ENCODE assay signal across 10 cellular contexts in the genomic region with DNA sequence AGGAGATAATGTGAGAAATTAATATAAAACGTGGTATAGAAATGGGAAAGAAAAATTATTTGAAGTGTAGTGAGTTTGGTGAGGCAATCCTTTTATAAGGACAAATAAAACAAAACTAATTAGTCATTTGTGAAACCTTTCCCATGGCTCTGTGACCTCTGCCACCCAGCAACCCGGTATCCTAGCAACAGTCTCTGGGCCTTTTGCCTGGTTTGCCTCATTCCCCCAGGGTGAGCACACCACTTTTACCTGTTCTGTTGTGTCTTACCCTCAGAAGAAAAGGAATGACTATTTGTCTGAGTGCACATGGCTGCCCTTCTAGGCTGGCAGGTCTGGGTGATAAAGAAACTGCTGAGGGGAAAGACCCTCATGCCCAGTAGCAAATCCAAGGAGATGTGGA. TPM values are rescaled to one million over a fixed set of nuclear protein-coding genes. Genes with fewer than 3 reads are reported as not detected.
DNase-seq lines count a peak whose midpoint lies in the region; ATAC-seq and TF ChIP-seq lines count a peak whose summit lies in the region.
"Had no signal": no experiment of that assay in that cellular context is flagged by ENCODE, and none has a peak within 500 bp of the region (broad histone marks: within the 10 kb centered on the region; RNA-seq: fewer than 3 reads in every experiment).

No MANE protein-coding gene starts in this region.

- no peak overlapping the region for H3K27ac ChIP-seq in RWPE2 (ENCODE audit: poor library complexity, severe bottlenecking)
- peak overlapping the region; percentile 47 to 63 (median 54) for H3K27ac ChIP-seq in thyroid gland
- no peak overlapping the region for H3K27ac ChIP-seq in left ventricle myocardium inferior (replicated peaks)
- H3K27ac ChIP-seq in transverse colon = no peak overlapping the region
- H3K27ac ChIP-seq in effector memory CD4-positive, alpha-beta T cell (ENCODE audit: insufficient read depth, low read length, poor library complexity, severe bottlenecking) = no peak overlapping the region
- H3K27ac ChIP-seq: ascending aorta had no signal

- H3K9me3 ChIP-seq in RWPE2 (ENCODE audit: severe bottlenecking) (no peaks in the 10 kb centered on the region), thyroid gland (no peaks in the 10 kb centered on the region), left ventricle myocardium inferior (replicated peaks) (no peaks in the 10 kb centered on the region), transverse colon (no peaks in the 10 kb centered on the region)
- H3K9me3 ChIP-seq in effector memory CD4-positive, alpha-beta T cell (ENCODE audit: control insufficient read depth, low read length) = no peaks in the 10 kb centered on the region
- H3K9me3 ChIP-seq: ascending aorta had no signal

- H3K4me3 ChIP-seq in RWPE2 (ENCODE audit: severe bottlenecking) = no peak overlapping the region
- H3K4me3 ChIP-seq in thyroid gland (replicated peaks in 1 of 3) = no peak overlapping the region
- no peak overlapping the region for H3K4me3 ChIP-seq in left ventricle myocardium inferior
- H3K4me3 ChIP-seq in transverse colon = no peak overlapping the region
- H3K4me3 ChIP-seq in effector memory CD4-positive, alpha-beta T cell (ENCODE audit: insufficient read depth, low read depth, low read length, poor library complexity, severe bottlenecking) = no peak overlapping the region
- H3K4me3 ChIP-seq: ascending aorta had no signal

- H3K4me1 ChIP-seq in RWPE2 (ENCODE audit: insufficient read depth, poor library complexity, severe bottlenecking) = peaks cover 10% of the 10 kb centered on the region
- peaks cover 24 to 42% of the 10 kb centered on the region in 2 donors for H3K4me1 ChIP-seq in thyroid gland
- peaks cover 4% of the 10 kb centered on the region for H3K4me1 ChIP-seq in left ventricle myocardium inferior
- H3K4me1 ChIP-seq in transverse colon = no peaks in the 10 kb centered on the region
- H3K4me1 ChIP-seq in effector memory CD4-positive, alpha-beta T cell (ENCODE audit: control insufficient read depth, insufficient read depth, low read length, poor library complexity, severe bottlenecking) = no peaks in the 10 kb centered on the region

- POLR2A ChIA-PET in activated CD4-positive, alpha-beta memory T cell treated with anti-CD3 and anti-CD28 coated beads for 36 hours (lab: Charles Lee) = no interaction called here
- POLR2A ChIA-PET in activated CD4-positive, alpha-beta memory T cell treated with anti-CD3 and anti-CD28 coated beads, Interleukin-2, amount 10 ng/mL, durations not matched to agents 7 days and 5 days (lab: Charles Lee) = no interaction called here

- ATAC-seq in RWPE2 (ENCODE audit: low read depth) = peak; percentile 87

- no peaks in the 10 kb centered on the region for H3K9me3 Mint-ChIP-seq in activated CD4-positive, alpha-beta memory T cell treated with anti-CD3 and anti-CD28 coated beads for 36 hours
- peaks cover 7% of the 10 kb centered on the region for H3K9me3 Mint-ChIP-seq in activated CD4-positive, alpha-beta memory T cell treated with anti-CD3 and anti-CD28 coated beads, Interleukin-2, amount 10 ng/mL, durations not matched to agents 7 days and 5 days

- H3K4me3 Mint-ChIP-seq in activated CD4-positive, alpha-beta memory T cell treated with anti-CD3 and anti-CD28 coated beads for 36 hours = no peak overlapping the region
- no peak overlapping the region for H3K4me3 Mint-ChIP-seq in activated CD4-positive, alpha-beta memory T cell treated with anti-CD3 and anti-CD28 coated beads, Interleukin-2, amount 10 ng/mL, durations not matched to agents 7 days and 5 days
- H3K4me3 Mint-ChIP-seq: activated CD4-positive, alpha-beta T cell treated with anti-CD3 and anti-CD28 coated beads, Interleukin-2, amount 10 ng/mL, durations not matched to agents 24 days and 14 days had no signal

- peaks cover 6% of the 10 kb centered on the region for H3K4me1 Mint-ChIP-seq in activated CD4-positive, alpha-beta memory T cell treated with anti-CD3 and anti-CD28 coated beads for 36 hours (ENCODE audit: low read depth)
- peaks cover 8% of the 10 kb centered on the region for H3K4me1 Mint-ChIP-seq in activated CD4-positive, alpha-beta memory T cell treated with anti-CD3 and anti-CD28 coated beads, Interleukin-2, amount 10 ng/mL, durations not matched to agents 7 days and 5 days

- H3K36me3 ChIP-seq in RWPE2 (ENCODE audit: low read depth) (no peaks in the 10 kb centered on the region), thyroid gland (no peaks in the 10 kb centered on the region), left ventricle myocardium inferior (no peaks in the 10 kb centered on the region), transverse colon (no peaks in the 10 kb centered on the region)
- no peaks in the 10 kb centered on the region for H3K36me3 ChIP-seq in effector memory CD4-positive, alpha-beta T cell (ENCODE audit: control insufficient read depth, insufficient read depth, low read length)
- H3K36me3 ChIP-seq: ascending aorta had no signal

- TF ChIP-seq POLR2A in thyroid gland (IDR thresholded peaks at IDR 0.05) (no peak), transverse colon (IDR thresholded peaks at IDR 0.05) (no peak)

- DNase-seq in activated CD4-positive, alpha-beta memory T cell treated with anti-CD3 and anti-CD28 coated beads for 36 hours = peak; percentile 27
- DNase-seq in activated CD4-positive, alpha-beta memory T cell treated with anti-CD3 and anti-CD28 coated beads, Interleukin-2, amount 10 ng/mL, durations not matched to agents 7 days and 5 days = no peak
- DNase-seq in RWPE2 (ENCODE audit: low spot score) (no peak), iris pigment epithelial cell (ENCODE audit: low read depth) (peak; percentile 50), thyroid gland (peak; percentile 87 to 89), left ventricle myocardium inferior (no peak), transverse colon (no peak)
- no peak for DNase-seq in effector memory CD4-positive, alpha-beta T cell
- DNase-seq: activated CD4-positive, alpha-beta T cell treated with anti-CD3 and anti-CD28 coated beads, Interleukin-2, amount 10 ng/mL, durations not matched to agents 24 days and 14 days had no signal

- TF ChIP-seq EP300 in transverse colon (IDR thresholded peaks at IDR 0.05; ENCODE audit: low read depth) = no peak

- intact Hi-C loops in activated CD4-positive, alpha-beta memory T cell treated with anti-CD3 and anti-CD28 coated beads for 36 hours (cut with micrococcal nuclease) = no loop called here
- intact Hi-C loops in thyroid gland (cut with DNase I) (no loop called here), left ventricle myocardium inferior (cut with micrococcal nuclease) (no loop called here), transverse colon (cut with DNase I; ENCODE audit: low total_unique reads) (no loop called here)

- H3K27ac Mint-ChIP-seq in activated CD4-positive, alpha-beta memory T cell treated with anti-CD3 and anti-CD28 coated beads for 36 hours = no peak overlapping the region
- no peak overlapping the region for H3K27ac Mint-ChIP-seq in activated CD4-positive, alpha-beta memory T cell treated with anti-CD3 and anti-CD28 coated beads, Interleukin-2, amount 10 ng/mL, durations not matched to agents 7 days and 5 days
- H3K27ac Mint-ChIP-seq: activated CD4-positive, alpha-beta T cell treated with anti-CD3 and anti-CD28 coated beads, Interleukin-2, amount 10 ng/mL, durations not matched to agents 24 days and 14 days had no signal

- H3K36me3 Mint-ChIP-seq in activated CD4-positive, alpha-beta memory T cell treated with anti-CD3 and anti-CD28 coated beads for 36 hours = no peaks in the 10 kb centered on the region
- no peaks in the 10 kb centered on the region for H3K36me3 Mint-ChIP-seq in activated CD4-positive, alpha-beta memory T cell treated with anti-CD3 and anti-CD28 coated beads, Interleukin-2, amount 10 ng/mL, durations not matched to agents 7 days and 5 days (ENCODE audit: low read depth)

- CTCF ChIA-PET in activated CD4-positive, alpha-beta memory T cell treated with anti-CD3 and anti-CD28 coated beads for 36 hours (lab: Charles Lee) = interaction anchor here (0.8 kb wide), 1 partner anchor 29 kb away, joined by 3 read pairs; no protein-coding TSS in a partner anchor
- CTCF ChIA-PET in activated CD4-positive, alpha-beta memory T cell treated with anti-CD3 and anti-CD28 coated beads, Interleukin-2, amount 10 ng/mL, durations not matched to agents 7 days and 5 days (lab: Charles Lee) = no interaction called here

- WGBS in thyroid gland, 2 donors = 60 to 83% methylated on average over 2 of the region's 2 CpGs
- 58 to 65% methylated on average over 2 of the region's 2 CpGs for WGBS in transverse colon (ENCODE audit: low coverage in 1 of 2), 2 donors

- in situ Hi-C loops in transverse colon (cut with MboI; ENCODE audit: low pct_ligation_motif_present in 1 of 4, low pct_unique_long_range_greater_than_20kb in 1 of 4, low sequenced_read_pairs in 3 of 4) = no loop called here

- no peaks in the 10 kb centered on the region for H3K27me3 ChIP-seq in RWPE2 (ENCODE audit: insufficient read depth, poor library complexity, severe bottlenecking)
- no peaks in the 10 kb centered on the region for H3K27me3 ChIP-seq in thyroid gland
- no peaks in the 10 kb centered on the region for H3K27me3 ChIP-seq in left ventricle myocardium inferior (ENCODE audit: low read depth)
- H3K27me3 ChIP-seq in transverse colon = no peaks in the 10 kb centered on the region
- no peaks in the 10 kb centered on the region for H3K27me3 ChIP-seq in effector memory CD4-positive, alpha-beta T cell (replicated peaks; ENCODE audit: control insufficient read depth, insufficient read depth, low read length, poor library complexity, severe bottlenecking)
- H3K27me3 ChIP-seq: ascending aorta had no signal

- H3K27me3 Mint-ChIP-seq in activated CD4-positive, alpha-beta memory T cell treated with anti-CD3 and anti-CD28 coated beads for 36 hours = peaks cover 6% of the 10 kb centered on the region
- peaks cover 3% of the 10 kb centered on the region for H3K27me3 Mint-ChIP-seq in activated CD4-positive, alpha-beta memory T cell treated with anti-CD3 and anti-CD28 coated beads, Interleukin-2, amount 10 ng/mL, durations not matched to agents 7 days and 5 days

- TF ChIP-seq CTCF in RWPE2 (IDR thresholded peaks at IDR 0.05; ENCODE audit: poor library complexity, severe bottlenecking) (no peak), thyroid gland (IDR thresholded peaks at IDR 0.05) (no peak), left ventricle myocardium inferior (IDR thresholded peaks at IDR 0.05; ENCODE audit: borderline replicate concordance) (no peak), transverse colon (IDR thresholded peaks at IDR 0.05) (no peak)

RNA-seq across cellular contexts. Expression of a gene that starts 21.5 kb away (rescaled TPM):
- total RNA-seq in activated CD4-positive, alpha-beta memory T cell treated with anti-CD3 and anti-CD28 coated beads for 36 hours = not detected
- not detected for total RNA-seq in activated CD4-positive, alpha-beta memory T cell treated with anti-CD3 and anti-CD28 coated beads, Interleukin-2, amount 10 ng/mL, durations not matched to agents 7 days and 5 days
- total RNA-seq in thyroid gland (not detected), left ventricle myocardium inferior (5.3 TPM), transverse colon (under 1 TPM in 1 of 4 donors, not detected in 3; 0.41 TPM)
- total RNA-seq: activated CD4-positive, alpha-beta T cell treated with anti-CD3 and anti-CD28 coated beads, Interleukin-2, amount 10 ng/mL, durations not matched to agents 24 days and 14 days; ascending aorta had no signal

RNA-seq across cellular contexts. Expression of a gene that starts 51.6 kb away (rescaled TPM):
- total RNA-seq in activated CD4-positive, alpha-beta memory T cell treated with anti-CD3 and anti-CD28 coated beads for 36 hours = 10 to 100 TPM; 17.9 to 18.4 TPM
- total RNA-seq in activated CD4-positive, alpha-beta memory T cell treated with anti-CD3 and anti-CD28 coated beads, Interleukin-2, amount 10 ng/mL, durations not matched to agents 7 days and 5 days = 10 to 100 TPM; 19.9 to 20.5 TPM
- total RNA-seq in thyroid gland (10 to 100 TPM; 29.4 to 42.2 (median 33.7) TPM), left ventricle myocardium inferior (60.4 TPM), transverse colon (100 to 1,000 TPM in 2 of 4 donors, 10 to 100 TPM in 1, 1 to 10 TPM in 1; 7.8 to 119 (median 75.3) TPM)

Comparison
In these comparisons a context has a peak if more than half of its experiments do, and no peak if none do; other contexts are left out.
1. DNase-seq: peak in activated CD4-positive, alpha-beta memory T cell treated with anti-CD3 and anti-CD28 coated beads for 36 hours (single experiment), iris pigment epithelial cell (single experiment) and thyroid gland (2 of 2); none in activated CD4-positive, alpha-beta memory T cell treated with anti-CD3 and anti-CD28 coated beads, Interleukin-2, amount 10 ng/mL, durations not matched to agents 7 days and 5 days (single experiment), RWPE2 (single experiment), left ventricle myocardium inferior (single experiment), transverse colon (single experiment) and effector memory CD4-positive, alpha-beta T cell (0 of 3).
2. H3K27ac ChIP-seq: peak in thyroid gland (3 of 3); none in RWPE2 (single experiment), left ventricle myocardium inferior (single experiment), transverse colon (0 of 4) and effector memory CD4-positive, alpha-beta T cell (single experiment).